12 cellular contexts compared by ENCODE assay signal in the genomic region with DNA sequence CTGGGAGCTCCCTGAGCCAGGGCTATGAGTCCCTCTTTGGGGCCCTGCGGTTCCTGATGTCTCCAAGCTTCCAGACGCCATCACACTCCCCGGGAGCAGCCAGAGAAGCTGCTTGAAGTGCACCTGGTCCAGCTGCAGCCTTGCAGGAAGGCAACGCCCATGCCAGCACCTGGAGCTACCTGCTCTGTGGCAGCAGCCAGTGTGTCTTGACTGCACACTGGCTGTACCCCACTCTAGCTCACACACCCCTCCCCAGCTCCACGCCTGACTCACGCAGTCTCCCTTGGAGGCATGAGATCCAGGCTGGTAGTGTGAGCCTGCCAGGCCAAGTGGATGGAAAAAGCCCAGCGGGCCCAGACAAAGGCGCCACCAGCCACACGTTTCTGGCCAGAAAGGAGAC.
"Had no signal": no experiment of that assay in that cellular context is flagged by ENCODE, and none has a peak within 500 bp of the region (broad histone marks: within the 10 kb centered on the region; RNA-seq: fewer than 3 reads in every experiment).

No MANE protein-coding gene starts in this region.

- H3K27ac ChIP-seq: tibial nerve had no signal

- ATAC-seq: activated CD4-positive, alpha-beta T cell treated with anti-CD3 and anti-CD28 coated beads for 36 hours; activated CD8-positive, alpha-beta T cell treated with anti-CD3 and anti-CD28 coated beads for 36 hours; activated T-cell treated with anti-CD3 and anti-CD28 coated beads, Interleukin-2, amount 50 U/mL, for 72 hours; left colon; natural killer cell treated with Interleukin-12 subunit alpha and Interleukin-12 subunit beta and Interleukin-15 and Interleukin-18, amount 100 ng/mL, for 72 hours had no signal

- DNase-seq: activated CD4-positive, alpha-beta T cell treated with anti-CD3 and anti-CD28 coated beads for 36 hours; activated CD8-positive, alpha-beta memory T cell treated with anti-CD3 and anti-CD28 coated beads, Interleukin-2, amount 50 U/mL, for 4 hours; activated CD8-positive, alpha-beta T cell treated with anti-CD3 and anti-CD28 coated beads for 36 hours; activated gamma-delta T cell treated with Interleukin-2 at 50 U/mL for 16 hours; activated naive CD8-positive, alpha-beta T cell treated with anti-CD3 and anti-CD28 coated beads for 36 hours; activated T-cell treated with anti-CD3 and anti-CD28 coated beads, Interleukin-2, amount 50 U/mL, for 72 hours; cerebellar nuclear complex; glutamatergic neuron; left colon; T-helper 9 cell had no signal
